In genomic region chr12:110102255-110102654, GRCh38 we compare ENCODE assay signal across 8 cellular contexts. TPM values are rescaled to one million over a fixed set of nuclear protein-coding genes. Genes with fewer than 3 reads are reported as not detected.
DNase-seq lines count a peak whose midpoint lies in the region; ATAC-seq and TF ChIP-seq lines count a peak whose summit lies in the region.

No MANE protein-coding gene starts in this region.

- H3K27ac ChIP-seq in Panc1 (ENCODE audit: low read length) (no peak overlapping the region), thyroid gland (no peak overlapping the region)

- 95 to 97% methylated on average over 3 of the region's 3 CpGs for WGBS in thyroid gland, 2 donors

- no peak overlapping the region for H3K4me3 ChIP-seq in Panc1 (ENCODE audit: low read depth in 2 of 2, low read length in 2 of 2)
- H3K4me3 ChIP-seq in astrocyte of the cerebellum (ENCODE audit: low read depth, low read length): no peak overlapping the region
- no peak overlapping the region for H3K4me3 ChIP-seq in kidney epithelial cell (ENCODE audit: low read depth, low read length)
- no peak overlapping the region for H3K4me3 ChIP-seq in thyroid gland (replicated peaks in 1 of 3)

- no peak for TF ChIP-seq POLR2A in thyroid gland (IDR thresholded peaks at IDR 0.05)

- CTCF ChIA-PET in Panc1 (lab: Charles Lee): interaction anchor here (0.6 to 1.2 kb wide), 2 partner anchors 15 kb away, joined by 3 to 6 read pairs; no protein-coding TSS in a partner anchor

- peak; percentile 69 for ATAC-seq in Panc1
- ATAC-seq in GM18502 (IDR thresholded peaks at IDR 0.05; ENCODE audit: poor library complexity, unreplicated experiment): no peak
- no peak for ATAC-seq in HG03457 (IDR thresholded peaks at IDR 0.05; ENCODE audit: unreplicated experiment)

- H3K27me3 ChIP-seq in Panc1 (ENCODE audit: control insufficient read depth, insufficient read depth, low read length) (no peaks in the 10 kb centered on the region), kidney epithelial cell (ENCODE audit: control insufficient read depth, insufficient read depth, low read length) (no peaks in the 10 kb centered on the region), thyroid gland (no peaks in the 10 kb centered on the region)

- no peaks in the 10 kb centered on the region for H3K9me3 ChIP-seq in Panc1 (ENCODE audit: control insufficient read depth, insufficient read depth, low read depth, low read length)
- H3K9me3 ChIP-seq in thyroid gland: no peaks in the 10 kb centered on the region

- intact Hi-C loops in Panc1 (cut with micrococcal nuclease; ENCODE audit: unreplicated experiment): loop anchor here (5.0 to 10.0 kb wide), 2 partner anchors 120 to 183 kb away; partner anchors contain the start of gene ATP2A2
- intact Hi-C loops in thyroid gland (cut with DNase I): loop anchor here (5.0 kb wide), 2 partner anchors 180 to 330 kb away; partner anchors contain the start of gene ATP2A2

- H3K36me3 ChIP-seq in Panc1 (ENCODE audit: control insufficient read depth, insufficient read depth, low read length) (no peaks in the 10 kb centered on the region), kidney epithelial cell (ENCODE audit: control insufficient read depth, insufficient read depth, low read length) (no peaks in the 10 kb centered on the region), thyroid gland (no peaks in the 10 kb centered on the region)

- H3K4me1 ChIP-seq in Panc1 (ENCODE audit: control insufficient read depth, insufficient read depth, low read length) (peaks cover 6% of the 10 kb centered on the region), thyroid gland (peaks cover 0 to 7% of the 10 kb centered on the region in 2 donors)

- no TSS peak for BruUV-seq in Panc1 (replicated peaks; lab: Mats Ljungman, UMichigan)

- TF ChIP-seq CTCF in Panc1 (IDR thresholded peaks at IDR 0.05) (peak; percentile 66), astrocyte of the cerebellum (IDR thresholded peaks at IDR 0.05; ENCODE audit: low read depth, low read length, missing control alignments) (peak; percentile 41), kidney epithelial cell (IDR thresholded peaks at IDR 0.05; ENCODE audit: insufficient read depth, low read length, poor library complexity, severe bottlenecking) (peak; percentile 43), thyroid gland (IDR thresholded peaks at IDR 0.05) (peak in 4 of 6 experiments; percentile 2 to 23 (median 12))

- peak; percentile 64 for DNase-seq in DMS53 treated with DMSO at 0.1 percent for 48 hours (lab: John Stamatoyannopoulos, UW; ENCODE audit: unreplicated experiment)
- peak; percentile 83 for DNase-seq in HT-29 (ENCODE audit: low spot score)
- DNase-seq in Panc1 (ENCODE audit: low read depth, low spot score): no peak
- peak; percentile 19 for DNase-seq in astrocyte of the cerebellum (ENCODE audit: low read depth)
- DNase-seq in kidney epithelial cell (ENCODE audit: low read depth): no peak
- DNase-seq in thyroid gland: peak in 1 of 2 donors; percentile 24

- in situ Hi-C loops in Panc1 (cut with HindIII; ENCODE audit: low pct_unique_long_range_greater_than_20kb, low sequenced_read_pairs): no loop called here
- in situ Hi-C loops in astrocyte of the cerebellum (cut with HindIII; ENCODE audit: low sequenced_read_pairs): no loop called here

- POLR2A ChIA-PET in Panc1 (lab: Charles Lee): interaction anchor here (0.6 kb wide), 1 partner anchor 186 kb away, joined by 7 read pairs; no protein-coding TSS in a partner anchor

RNA-seq across cellular contexts. Expression of gene IFT81, which starts 21.9 kb away (rescaled TPM):
- total RNA-seq in HT-29 (2014; rRNA removed; shearing (Covaris generic)): 5.5 and 5.8 TPM in 2 replicates
- total RNA-seq in Panc1 (2021; ENCODE audit: unreplicated experiment) (15.5 TPM), kidney epithelial cell (6.9 and 7.1 TPM in 2 replicates), thyroid gland (10 to 100 TPM; 21.6 to 36.0 (median 29.5) TPM)
- 9.1 TPM for polyA plus RNA-seq in Panc1 (2012; ENCODE audit: insufficient read length)

RNA-seq across cellular contexts. Expression of gene C12orf76, which starts 53.9 kb away (rescaled TPM):
- total RNA-seq in HT-29 (2014; rRNA removed; shearing (Covaris generic)): 8.3 and 12.9 TPM in 2 replicates
- 13.6 TPM for total RNA-seq in Panc1 (2021; ENCODE audit: unreplicated experiment)
- polyA plus RNA-seq in Panc1 (2012; ENCODE audit: insufficient read length): 9.2 TPM
- 8.8 and 14.5 TPM in 2 replicates for total RNA-seq in kidney epithelial cell
- total RNA-seq in thyroid gland: 10 to 100 TPM; 16.1 to 41.5 (median 21.9) TPM

Comparison
In these comparisons a context has a peak if more than half of its experiments do, and no peak if none do; other contexts are left out.
1. DNase-seq: peak in DMS53 treated with DMSO at 0.1 percent for 48 hours (single experiment), HT-29 (single experiment) and astrocyte of the cerebellum (single experiment); none in Panc1 (single experiment) and kidney epithelial cell (single experiment).
2. CTCF ChIP-seq: peak in every context shown above with its lines; median percentile 66 in Panc1; 43 in kidney epithelial cell; 41 in astrocyte of the cerebellum; 12 in thyroid gland.